3 cellular contexts compared by ENCODE assay signal in the genomic region with DNA sequence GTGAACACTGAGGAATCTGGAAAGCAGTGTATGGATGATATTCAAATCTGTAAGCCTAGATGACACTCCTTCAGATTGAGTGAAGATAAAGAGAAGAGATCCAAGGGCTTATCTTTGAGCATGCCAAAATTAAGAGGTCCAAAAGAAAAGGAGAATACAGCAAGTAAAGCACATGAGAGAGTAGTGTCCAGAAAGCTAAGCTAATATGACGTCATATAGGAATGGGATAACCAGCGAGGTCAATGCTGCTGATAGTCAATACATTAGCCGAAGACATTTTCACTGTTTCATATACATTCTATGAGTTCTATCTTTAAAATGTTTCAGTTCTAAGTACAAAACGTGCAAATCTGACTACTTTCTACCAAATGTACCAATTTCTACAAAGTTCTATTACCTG.
TF ChIP-seq lines count a peak whose summit lies in the region.

No MANE protein-coding gene starts in this region.

TF ChIP-seq in HepG2, 621 proteins besides CTCF, POLR2A, EP300 and RAD21 (continues in another document):
- TF ChIP-seq CREB1 (IDR thresholded peaks at IDR 0.05) (peak; percentile 92), CREB1 (CRISPR knock-in tag; IDR thresholded peaks at IDR 0.05) (no peak), ZBTB1 (CRISPR knock-in tag; IDR thresholded peaks at IDR 0.05; ENCODE audit: borderline replicate concordance) (no peak), HDAC6 (IDR thresholded peaks at IDR 0.05; ENCODE audit: low read depth, low read length) (no peak), ZBTB8A (CRISPR knock-in tag; IDR thresholded peaks at IDR 0.05; ENCODE audit: borderline replicate concordance, low read depth) (no peak), TAF15 (IDR thresholded peaks at IDR 0.05; ENCODE audit: low read depth, low read length, poor library complexity, severe bottlenecking) (no peak), ATF7 (IDR thresholded peaks at IDR 0.05) (peak; percentile 98), ATF7 (CRISPR knock-in tag; IDR thresholded peaks at IDR 0.05) (no peak), ZNF232 (CRISPR knock-in tag; IDR thresholded peaks at IDR 0.05; ENCODE audit: borderline replicate concordance) (no peak), SPEN (CRISPR knock-in tag; IDR thresholded peaks at IDR 0.05; ENCODE audit: low read depth) (no peak)
- TF ChIP-seq, protein P1, sequence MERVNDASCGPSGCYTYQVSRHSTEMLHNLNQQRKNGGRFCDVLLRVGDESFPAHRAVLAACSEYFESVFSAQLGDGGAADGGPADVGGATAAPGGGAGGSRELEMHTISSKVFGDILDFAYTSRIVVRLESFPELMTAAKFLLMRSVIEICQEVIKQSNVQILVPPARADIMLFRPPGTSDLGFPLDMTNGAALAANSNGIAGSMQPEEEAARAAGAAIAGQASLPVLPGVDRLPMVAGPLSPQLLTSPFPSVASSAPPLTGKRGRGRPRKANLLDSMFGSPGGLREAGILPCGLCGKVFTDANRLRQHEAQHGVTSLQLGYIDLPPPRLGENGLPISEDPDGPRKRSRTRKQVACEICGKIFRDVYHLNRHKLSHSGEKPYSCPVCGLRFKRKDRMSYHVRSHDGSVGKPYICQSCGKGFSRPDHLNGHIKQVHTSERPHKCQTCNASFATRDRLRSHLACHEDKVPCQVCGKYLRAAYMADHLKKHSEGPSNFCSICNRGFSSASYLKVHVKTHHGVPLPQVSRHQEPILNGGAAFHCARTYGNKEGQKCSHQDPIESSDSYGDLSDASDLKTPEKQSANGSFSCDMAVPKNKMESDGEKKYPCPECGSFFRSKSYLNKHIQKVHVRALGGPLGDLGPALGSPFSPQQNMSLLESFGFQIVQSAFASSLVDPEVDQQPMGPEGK (CRISPR knock-in tag; IDR thresholded peaks at IDR 0.05): no peak
- TF ChIP-seq, protein P2, sequence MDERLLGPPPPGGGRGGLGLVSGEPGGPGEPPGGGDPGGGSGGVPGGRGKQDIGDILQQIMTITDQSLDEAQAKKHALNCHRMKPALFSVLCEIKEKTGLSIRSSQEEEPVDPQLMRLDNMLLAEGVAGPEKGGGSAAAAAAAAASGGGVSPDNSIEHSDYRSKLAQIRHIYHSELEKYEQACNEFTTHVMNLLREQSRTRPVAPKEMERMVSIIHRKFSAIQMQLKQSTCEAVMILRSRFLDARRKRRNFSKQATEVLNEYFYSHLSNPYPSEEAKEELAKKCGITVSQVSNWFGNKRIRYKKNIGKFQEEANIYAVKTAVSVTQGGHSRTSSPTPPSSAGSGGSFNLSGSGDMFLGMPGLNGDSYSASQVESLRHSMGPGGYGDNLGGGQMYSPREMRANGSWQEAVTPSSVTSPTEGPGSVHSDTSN (CRISPR knock-in tag; IDR thresholded peaks at IDR 0.05): no peak
- TF ChIP-seq, protein P3, sequence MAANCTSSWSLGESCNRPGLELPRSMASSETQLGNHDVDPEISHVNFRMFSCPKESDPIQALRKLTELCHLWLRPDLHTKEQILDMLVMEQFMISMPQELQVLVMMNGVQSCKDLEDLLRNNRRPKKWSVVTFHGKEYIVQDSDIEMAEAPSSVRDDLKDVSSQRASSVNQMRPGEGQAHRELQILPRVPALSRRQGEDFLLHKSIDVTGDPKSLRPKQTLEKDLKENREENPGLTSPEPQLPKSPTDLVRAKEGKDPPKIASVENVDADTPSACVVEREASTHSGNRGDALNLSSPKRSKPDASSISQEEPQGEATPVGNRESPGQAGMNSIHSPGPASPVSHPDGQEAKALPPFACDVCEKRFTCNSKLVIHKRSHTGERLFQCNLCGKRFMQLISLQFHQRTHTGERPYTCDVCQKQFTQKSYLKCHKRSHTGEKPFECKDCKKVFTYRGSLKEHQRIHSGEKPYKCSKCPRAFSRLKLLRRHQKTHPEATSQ (CRISPR knock-in tag; IDR thresholded peaks at IDR 0.05; ENCODE audit: borderline replicate concordance): no peak

TF ChIP-seq in HEK293, 187 proteins besides CTCF, POLR2A, EP300 and RAD21:
- no peak for TF ChIP-seq ZFP3 (tag by site-specific recombination; IDR thresholded peaks at IDR 0.05; ENCODE audit: low read depth)
- TF ChIP-seq, protein P4, sequence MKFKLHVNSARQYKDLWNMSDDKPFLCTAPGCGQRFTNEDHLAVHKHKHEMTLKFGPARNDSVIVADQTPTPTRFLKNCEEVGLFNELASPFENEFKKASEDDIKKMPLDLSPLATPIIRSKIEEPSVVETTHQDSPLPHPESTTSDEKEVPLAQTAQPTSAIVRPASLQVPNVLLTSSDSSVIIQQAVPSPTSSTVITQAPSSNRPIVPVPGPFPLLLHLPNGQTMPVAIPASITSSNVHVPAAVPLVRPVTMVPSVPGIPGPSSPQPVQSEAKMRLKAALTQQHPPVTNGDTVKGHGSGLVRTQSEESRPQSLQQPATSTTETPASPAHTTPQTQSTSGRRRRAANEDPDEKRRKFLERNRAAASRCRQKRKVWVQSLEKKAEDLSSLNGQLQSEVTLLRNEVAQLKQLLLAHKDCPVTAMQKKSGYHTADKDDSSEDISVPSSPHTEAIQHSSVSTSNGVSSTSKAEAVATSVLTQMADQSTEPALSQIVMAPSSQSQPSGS (tag by site-specific recombination; IDR thresholded peaks at IDR 0.05; ENCODE audit: low read depth): peak; percentile 75

TF ChIP-seq in GM12878, 131 proteins besides CTCF, POLR2A, EP300 and RAD21:
- TF ChIP-seq, protein P4 (IDR thresholded peaks at IDR 0.05; ENCODE audit: low read length): no peak
- no peak for TF ChIP-seq CEBPB (IDR thresholded peaks at IDR 0.05; ENCODE audit: borderline replicate concordance in 1 of 2, low read depth in 2 of 2, low read length in 2 of 2)
- TF ChIP-seq ATF7 (IDR thresholded peaks at IDR 0.05; ENCODE audit: low read depth): 0 out of 2 replicates have a peak, but pooled peaks have one; percentile 15
- no peak for TF ChIP-seq CREM (IDR thresholded peaks at IDR 0.05; ENCODE audit: low read depth)
